Comparison of ENCODE assay signal across 8 cellular contexts in genomic region chr16:3106205-3106928, GRCh38. TPM values are rescaled to one million over a fixed set of nuclear protein-coding genes. Genes with fewer than 3 reads are reported as not detected.
DNase-seq lines count a peak whose midpoint lies in the region; ATAC-seq and TF ChIP-seq lines count a peak whose summit lies in the region.

No MANE protein-coding gene starts in this region.

- H3K36me3 Mint-ChIP-seq in endothelial cell (ENCODE audit: low read depth, unreplicated experiment) = no peaks in the 10 kb centered on the region

- DNase-seq in COR-L47 (lab: John Stamatoyannopoulos, UW) = peak; percentile 94
- DNase-seq in NOMO-1 treated with dmso at 0.1 percent for 144 hours (lab: John Stamatoyannopoulos, UW; ENCODE audit: unreplicated experiment) = peak; percentile 80
- DNase-seq in activated CD8-positive, alpha-beta memory T cell treated with anti-CD3 and anti-CD28 coated beads, Interleukin-2, amount 50 U/mL, for 4 hours = peak; percentile 90
- DNase-seq in endothelial cell (ENCODE audit: low spot score) = peak; percentile 94
- DNase-seq in midbrain (lab: John Stamatoyannopoulos, UW) = peak; percentile 85
- peak; percentile 78 to 83 for DNase-seq in stimulated activated CD8-positive, alpha-beta memory T cell treated with anti-CD3 and anti-CD28 coated beads, Interleukin-15, amount 100 ng/mL, for 4 hours (ENCODE audit: low read depth in 2 of 2)

- H3K4me1 Mint-ChIP-seq in endothelial cell (ENCODE audit: unreplicated experiment) = peaks cover 30% of the 10 kb centered on the region

- peak overlapping the region; percentile 92 for H3K27ac Mint-ChIP-seq in endothelial cell (ENCODE audit: unreplicated experiment)

- no peak for TF ChIP-seq CTCF in endothelial cell (IDR thresholded peaks at IDR 0.05; ENCODE audit: unreplicated experiment)

- peak overlapping the region; percentile 94 for H3K27ac ChIP-seq in HUES6 (ENCODE audit: low read depth, low read length)

- ATAC-seq in GM21381 (IDR thresholded peaks at IDR 0.05; ENCODE audit: unreplicated experiment) = peak; percentile 80

- no peaks in the 10 kb centered on the region for H3K9me3 ChIP-seq in HUES6 (ENCODE audit: control insufficient read depth, insufficient read depth, low read depth, low read length)

- no peaks in the 10 kb centered on the region; the same call in 1 of the 2 replicates for H3K27me3 ChIP-seq in HUES6 (ENCODE audit: control insufficient read depth, insufficient read depth, low read length)

- H3K9me3 Mint-ChIP-seq in endothelial cell (ENCODE audit: unreplicated experiment) = no peaks in the 10 kb centered on the region

- peak overlapping the region; percentile 89 for H3K4me3 ChIP-seq in HUES6 (ENCODE audit: low read depth, low read length)

- H3K27me3 Mint-ChIP-seq in endothelial cell (ENCODE audit: unreplicated experiment) = peaks cover 9% of the 10 kb centered on the region

- no peaks in the 10 kb centered on the region for H3K36me3 ChIP-seq in HUES6 (ENCODE audit: control insufficient read depth, insufficient read depth, low read length)

- H3K4me1 ChIP-seq in HUES6 (ENCODE audit: control insufficient read depth, insufficient read depth, low read length) = peaks cover 8% of the 10 kb centered on the region; the same call in 1 of the 2 replicates

- H3K9ac ChIP-seq in HUES6 (ENCODE audit: low read length) = peak overlapping the region; percentile 78

- peak overlapping the region; percentile 88 for H3K4me3 Mint-ChIP-seq in endothelial cell (ENCODE audit: unreplicated experiment)

RNA-seq across cellular contexts. Expression of gene ZNF205, which starts 6.0 kb away (rescaled TPM):
- 22.8 TPM for total RNA-seq in endothelial cell (ENCODE audit: unreplicated experiment)

RNA-seq across cellular contexts. Expression of gene ZSCAN10, which starts 7.3 kb away (rescaled TPM):
- 50.7 TPM for total RNA-seq in endothelial cell (ENCODE audit: unreplicated experiment)

RNA-seq across cellular contexts. Expression of gene ZNF213, which starts 28.5 kb away (rescaled TPM):
- total RNA-seq in endothelial cell (ENCODE audit: unreplicated experiment) = 10.1 TPM

RNA-seq across cellular contexts. Expression of gene IL32, which starts 40.9 kb away (rescaled TPM):
- 1.7 TPM for total RNA-seq in endothelial cell (ENCODE audit: unreplicated experiment)

Comparison
In these comparisons a context has a peak if more than half of its experiments do, and no peak if none do; other contexts are left out.
1. Peak in every context shown above with its lines: DNase-seq, ATAC-seq, H3K4me3 ChIP-seq and H3K27ac ChIP-seq.